ENCODE assay signal across 1 cellular context in the genomic region with DNA sequence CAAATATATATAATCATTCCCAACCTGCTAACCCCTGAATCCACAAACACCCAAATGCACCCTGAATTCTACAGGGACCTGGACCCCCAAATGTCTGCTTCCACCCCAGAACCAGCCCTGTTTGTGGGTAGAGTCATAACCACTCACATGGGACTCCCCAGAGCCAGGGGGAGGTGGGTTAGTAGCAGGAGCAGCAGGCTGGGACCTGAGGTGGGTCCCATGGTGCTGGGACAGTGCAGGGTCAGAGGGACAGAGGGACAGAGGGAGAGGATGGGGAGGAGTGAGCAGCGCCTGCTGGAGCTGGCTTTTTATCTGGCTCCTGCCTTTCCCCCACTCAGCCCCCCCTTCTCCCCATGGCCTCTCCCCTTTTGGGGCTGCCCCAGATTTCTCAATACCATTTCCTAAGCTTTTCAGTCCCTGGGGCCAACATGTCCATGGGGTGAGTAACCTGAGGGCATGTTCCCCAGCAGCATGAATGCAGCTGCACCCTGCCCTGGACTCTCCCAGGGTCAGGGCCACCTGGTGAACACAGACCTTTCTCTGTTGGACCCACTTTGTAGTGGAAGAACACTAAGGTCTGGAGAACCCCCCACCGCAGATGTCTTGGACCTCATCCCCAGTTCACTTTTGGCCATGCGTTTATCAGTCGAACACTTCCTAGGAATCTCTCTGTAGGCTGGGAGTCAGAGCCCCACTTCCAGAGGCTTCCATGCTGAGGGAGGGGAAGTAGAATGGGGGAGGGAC.
TF ChIP-seq lines count a peak whose summit lies in the region.

A gene (minus strand): TSS at position 282 of the 744 bp plus-strand sequence. CDS start 61 bp downstream, at position 221.

TF ChIP-seq in liver, 16 proteins besides CTCF, POLR2A, EP300 and RAD21 (continued from another document):
- TF ChIP-seq, protein P1, sequence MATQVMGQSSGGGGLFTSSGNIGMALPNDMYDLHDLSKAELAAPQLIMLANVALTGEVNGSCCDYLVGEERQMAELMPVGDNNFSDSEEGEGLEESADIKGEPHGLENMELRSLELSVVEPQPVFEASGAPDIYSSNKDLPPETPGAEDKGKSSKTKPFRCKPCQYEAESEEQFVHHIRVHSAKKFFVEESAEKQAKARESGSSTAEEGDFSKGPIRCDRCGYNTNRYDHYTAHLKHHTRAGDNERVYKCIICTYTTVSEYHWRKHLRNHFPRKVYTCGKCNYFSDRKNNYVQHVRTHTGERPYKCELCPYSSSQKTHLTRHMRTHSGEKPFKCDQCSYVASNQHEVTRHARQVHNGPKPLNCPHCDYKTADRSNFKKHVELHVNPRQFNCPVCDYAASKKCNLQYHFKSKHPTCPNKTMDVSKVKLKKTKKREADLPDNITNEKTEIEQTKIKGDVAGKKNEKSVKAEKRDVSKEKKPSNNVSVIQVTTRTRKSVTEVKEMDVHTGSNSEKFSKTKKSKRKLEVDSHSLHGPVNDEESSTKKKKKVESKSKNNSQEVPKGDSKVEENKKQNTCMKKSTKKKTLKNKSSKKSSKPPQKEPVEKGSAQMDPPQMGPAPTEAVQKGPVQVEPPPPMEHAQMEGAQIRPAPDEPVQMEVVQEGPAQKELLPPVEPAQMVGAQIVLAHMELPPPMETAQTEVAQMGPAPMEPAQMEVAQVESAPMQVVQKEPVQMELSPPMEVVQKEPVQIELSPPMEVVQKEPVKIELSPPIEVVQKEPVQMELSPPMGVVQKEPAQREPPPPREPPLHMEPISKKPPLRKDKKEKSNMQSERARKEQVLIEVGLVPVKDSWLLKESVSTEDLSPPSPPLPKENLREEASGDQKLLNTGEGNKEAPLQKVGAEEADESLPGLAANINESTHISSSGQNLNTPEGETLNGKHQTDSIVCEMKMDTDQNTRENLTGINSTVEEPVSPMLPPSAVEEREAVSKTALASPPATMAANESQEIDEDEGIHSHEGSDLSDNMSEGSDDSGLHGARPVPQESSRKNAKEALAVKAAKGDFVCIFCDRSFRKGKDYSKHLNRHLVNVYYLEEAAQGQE (IDR thresholded peaks at IDR 0.05) = peak; percentile 95
- peak; percentile 71 to 80 for TF ChIP-seq JUND (IDR thresholded peaks at IDR 0.05)
